ENCODE assay signal across 30 cellular contexts in the genomic region with DNA sequence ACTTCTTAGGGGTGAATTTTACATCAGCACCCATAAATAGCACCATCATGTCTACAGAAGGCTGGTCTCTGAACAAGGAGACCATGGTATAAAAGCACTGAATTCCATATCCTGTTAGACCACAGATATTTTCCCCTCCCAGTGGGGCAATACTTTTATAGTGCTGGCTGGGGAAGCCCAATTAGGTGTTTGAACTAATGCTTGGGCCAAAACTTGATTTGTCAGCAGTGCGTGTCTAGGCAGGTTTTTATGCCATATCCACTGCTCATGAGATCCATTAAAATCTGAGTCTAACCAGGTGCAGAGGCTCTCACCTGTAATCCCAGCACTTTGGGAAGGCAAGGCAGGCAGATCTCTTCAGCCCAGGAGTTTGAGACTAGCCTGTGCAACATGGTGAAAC.
"Had no signal": no experiment of that assay in that cellular context is flagged by ENCODE, and none has a peak within 500 bp of the region (broad histone marks: within the 10 kb centered on the region; RNA-seq: fewer than 3 reads in every experiment).

No MANE protein-coding gene starts in this region.

- H3K4me1 ChIP-seq: heart right ventricle, lower lobe of right lung, parathyroid adenoma, right atrium auricular region, tibial nerve had no signal

- H3K9me3 ChIP-seq: lower lobe of right lung, suprapubic skin had no signal

- H3K36me3 ChIP-seq: heart right ventricle, lower lobe of right lung, right atrium auricular region, suprapubic skin, tibial nerve, WERI-Rb-1 had no signal

- ATAC-seq: activated CD4-positive, CD25-positive, alpha-beta regulatory T cell treated with anti-CD3 and anti-CD28 coated beads, Interleukin-2, amount 50 U/mL, for 24 hours; activated T-cell treated with anti-CD3 and anti-CD28 coated beads, Interleukin-2, amount 50 U/mL, for 4 hours; activated T-helper 17 cell treated with anti-CD3 and anti-CD28 coated beads, Interleukin-2, amount 50 U/mL, for 72 hours; heart right ventricle; left lobe of liver; lower lobe of right lung; naive thymus-derived CD8-positive, alpha-beta T cell; stimulated activated naive B cell treated with anti-CD40 and anti-IgM and Interleukin-4, amounts not matched to agents 10 μg/mL and 1 μg/mL and 100 μg/mL, for 72 hours; T-helper 17 cell had no signal

- H3K36me3 Mint-ChIP-seq: stimulated activated naive B cell treated with anti-CD40 and anti-IgM and Interleukin-4, amounts not matched to agents 10 μg/mL and 1 μg/mL and 100 μg/mL, for 72 hours had no signal

- DNase-seq: activated CD4-positive, alpha-beta T cell treated with anti-CD3 and anti-CD28 coated beads for 48 hours; activated CD4-positive, alpha-beta T cell treated with anti-CD3 and anti-CD28 coated beads, Interleukin-2, amount 50 U/mL, for 48 hours; activated gamma-delta T cell treated with Interleukin-2 at 50 U/mL for 16 hours; activated naive CD4-positive, alpha-beta T cell treated with anti-CD3 and anti-CD28 coated beads, Interleukin-2, amount 50 U/mL, for 16 hours; activated T-cell treated with anti-CD3 and anti-CD28 coated beads, Interleukin-2, amount 50 U/mL, for 4 hours; amniotic stem cell; dermis blood vessel endothelial cell; effector CD8-positive, alpha-beta T cell; erythroblast; heart right ventricle; kidney glomerular epithelial cell; lower lobe of right lung; mesenchymal stem cell; naive thymus-derived CD8-positive, alpha-beta T cell; nucleus accumbens; stimulated activated CD4-positive, alpha-beta T cell treated with anti-CD3 and anti-CD28 coated beads, Interleukin-15, amount 100 ng/mL, for 24 hours; stimulated activated CD4-positive, alpha-beta T cell treated with anti-CD3 and anti-CD28 coated beads, Interleukin-2, amount 100 ng/mL, for 24 hours; stimulated activated naive B cell treated with anti-CD40 and anti-IgM and Interleukin-4, amounts not matched to agents 10 μg/mL and 1 μg/mL and 100 μg/mL, for 72 hours; T-helper 17 cell; T1000; WERI-Rb-1 had no signal

- H3K27ac ChIP-seq: heart right ventricle, lower lobe of right lung, parathyroid adenoma, right atrium auricular region, suprapubic skin, tibial nerve, WERI-Rb-1 had no signal

- H3K27me3 ChIP-seq: right atrium auricular region, suprapubic skin, tibial nerve had no signal

- H3K4me3 ChIP-seq: heart right ventricle, lower lobe of right lung, right atrium auricular region, suprapubic skin, tibial nerve had no signal

- H3K27me3 Mint-ChIP-seq: activated T-helper 17 cell treated with anti-CD3 and anti-CD28 coated beads, Interleukin-2, amount 50 U/mL, for 72 hours; T-helper 17 cell had no signal

- H3K27ac Mint-ChIP-seq: activated T-helper 17 cell treated with anti-CD3 and anti-CD28 coated beads, Interleukin-2, amount 50 U/mL, for 72 hours; stimulated activated naive B cell treated with anti-CD40 and anti-IgM and Interleukin-4, amounts not matched to agents 10 μg/mL and 1 μg/mL and 100 μg/mL, for 72 hours; T-helper 17 cell had no signal

- H3K4me3 Mint-ChIP-seq: activated T-cell treated with anti-CD3 and anti-CD28 coated beads, Interleukin-2, amount 50 U/mL, for 4 hours; central memory CD8-positive, alpha-beta T cell; neural crest cell; stimulated activated naive B cell treated with anti-CD40 and anti-IgM and Interleukin-4, amounts not matched to agents 10 μg/mL and 1 μg/mL and 100 μg/mL, for 72 hours; T-helper 17 cell had no signal

- H3K4me1 Mint-ChIP-seq: stimulated activated naive B cell treated with anti-CD40 and anti-IgM and Interleukin-4, amounts not matched to agents 10 μg/mL and 1 μg/mL and 100 μg/mL, for 72 hours had no signal
